Comparison of ENCODE assay signal across 8 cellular contexts in genomic region chr2:164015328-164016123, GRCh38.
DNase-seq lines count a peak whose midpoint lies in the region; ATAC-seq, FAIRE-seq and TF ChIP-seq lines count a peak whose summit lies in the region.

No MANE protein-coding gene starts in this region.

- intact Hi-C loops in CD4-positive, alpha-beta memory T cell (cut with micrococcal nuclease): no loop called here

- no peak overlapping the region for H3K4me3 ChIP-seq in CD4-positive, alpha-beta memory T cell (ENCODE audit: low read length in 2 of 2)

- H3K27me3 ChIP-seq in CD4-positive, alpha-beta memory T cell (ENCODE audit: insufficient read depth, low read length): no peaks in the 10 kb centered on the region

- H3K4me1 ChIP-seq in CD4-positive, alpha-beta memory T cell (ENCODE audit: insufficient read depth, low read length): no peaks in the 10 kb centered on the region

- CTCF ChIA-PET in CD4-positive, alpha-beta memory T cell (lab: Charles Lee; ENCODE audit: partially characterized antibody): no interaction called here

- no peaks in the 10 kb centered on the region for H3K4me1 Mint-ChIP-seq in CD4-positive, alpha-beta memory T cell
- H3K4me1 Mint-ChIP-seq in T-helper 17 cell: no peaks in the 10 kb centered on the region

- peak; percentile 11 for FAIRE-seq in H54 (lab: Jason Lieb, UNC)

- H3K27me3 Mint-ChIP-seq in CD4-positive, alpha-beta memory T cell: no peaks in the 10 kb centered on the region
- no peaks in the 10 kb centered on the region for H3K27me3 Mint-ChIP-seq in T-helper 17 cell

- peaks cover 0 to 4% of the 10 kb centered on the region in 2 donors for H3K9me3 ChIP-seq in CD4-positive, alpha-beta memory T cell (ENCODE audit: control insufficient read depth in 1 of 2, low read length in 2 of 2)
- H3K9me3 ChIP-seq in T-helper 17 cell (ENCODE audit: control insufficient read depth, low read length, poor library complexity, severe bottlenecking): no peaks in the 10 kb centered on the region

- H3K36me3 Mint-ChIP-seq in CD4-positive, alpha-beta memory T cell: no peaks in the 10 kb centered on the region
- H3K36me3 Mint-ChIP-seq in T-helper 17 cell (ENCODE audit: low read depth): no peaks in the 10 kb centered on the region

- no peaks in the 10 kb centered on the region for H3K36me3 ChIP-seq in CD4-positive, alpha-beta memory T cell (ENCODE audit: insufficient read depth, low read length)

- peaks cover 0 to 5% (median 4%) of the 10 kb centered on the region in 8 donors for H3K9me3 Mint-ChIP-seq in CD4-positive, alpha-beta memory T cell

- ATAC-seq in GM18498 (IDR thresholded peaks at IDR 0.05; ENCODE audit: unreplicated experiment) (peak; percentile 97), T-helper 17 cell (no peak)
- no peak for ATAC-seq in stimulated activated naive CD8-positive, alpha-beta T cell treated with anti-CD3 and anti-CD28 coated beads, Interleukin-15, Interleukin-2, amounts not matched to agents 100 U/mL and 50 U/mL, for 24 hours

- no peak overlapping the region for H3K4me3 Mint-ChIP-seq in CD4-positive, alpha-beta memory T cell
- no peak overlapping the region for H3K4me3 Mint-ChIP-seq in T-helper 17 cell

- no peak for DNase-seq in H54 (ENCODE audit: insufficient read length, low spot score)
- DNase-seq in NCI-H2227 (lab: John Stamatoyannopoulos, UW; ENCODE audit: unreplicated experiment): peak; percentile 50
- peak; percentile 50 for DNase-seq in mucosa of gallbladder (ENCODE audit: low spot score)
- no peak for DNase-seq in stimulated activated naive CD8-positive, alpha-beta T cell treated with anti-CD3 and anti-CD28 coated beads, Interleukin-15, Interleukin-2, amounts not matched to agents 100 U/mL and 50 U/mL, for 24 hours
- DNase-seq in CD4-positive, alpha-beta memory T cell: no peak
- DNase-seq in activated CD4-positive, alpha-beta T cell treated with anti-CD3 and anti-CD28 coated beads, Interleukin-2, amount 50 U/mL, for 1 hour: no peak
- no peak for DNase-seq in T-helper 17 cell

- H3K27ac ChIP-seq in CD4-positive, alpha-beta memory T cell (ENCODE audit: low read depth, low read length): no peak overlapping the region

- TF ChIP-seq POLR2A in H54 (IDR thresholded peaks at IDR 0.05; ENCODE audit: low read depth, low read length): no peak

- POLR2A ChIA-PET in CD4-positive, alpha-beta memory T cell (lab: Charles Lee; ENCODE audit: partially characterized antibody): no interaction called here

- no peak overlapping the region for H3K27ac Mint-ChIP-seq in CD4-positive, alpha-beta memory T cell
- no peak overlapping the region for H3K27ac Mint-ChIP-seq in T-helper 17 cell

Comparison
In these comparisons a context has a peak if more than half of its experiments do, and no peak if none do; other contexts are left out.
1. DNase-seq: peak in NCI-H2227 (single experiment) and mucosa of gallbladder (single experiment); none in H54 (single experiment), stimulated activated naive CD8-positive, alpha-beta T cell treated with anti-CD3 and anti-CD28 coated beads, Interleukin-15, Interleukin-2, amounts not matched to agents 100 U/mL and 50 U/mL, for 24 hours (single experiment), CD4-positive, alpha-beta memory T cell (0 of 5), activated CD4-positive, alpha-beta T cell treated with anti-CD3 and anti-CD28 coated beads, Interleukin-2, amount 50 U/mL, for 1 hour (single experiment) and T-helper 17 cell (0 of 3).